In the genomic region with DNA sequence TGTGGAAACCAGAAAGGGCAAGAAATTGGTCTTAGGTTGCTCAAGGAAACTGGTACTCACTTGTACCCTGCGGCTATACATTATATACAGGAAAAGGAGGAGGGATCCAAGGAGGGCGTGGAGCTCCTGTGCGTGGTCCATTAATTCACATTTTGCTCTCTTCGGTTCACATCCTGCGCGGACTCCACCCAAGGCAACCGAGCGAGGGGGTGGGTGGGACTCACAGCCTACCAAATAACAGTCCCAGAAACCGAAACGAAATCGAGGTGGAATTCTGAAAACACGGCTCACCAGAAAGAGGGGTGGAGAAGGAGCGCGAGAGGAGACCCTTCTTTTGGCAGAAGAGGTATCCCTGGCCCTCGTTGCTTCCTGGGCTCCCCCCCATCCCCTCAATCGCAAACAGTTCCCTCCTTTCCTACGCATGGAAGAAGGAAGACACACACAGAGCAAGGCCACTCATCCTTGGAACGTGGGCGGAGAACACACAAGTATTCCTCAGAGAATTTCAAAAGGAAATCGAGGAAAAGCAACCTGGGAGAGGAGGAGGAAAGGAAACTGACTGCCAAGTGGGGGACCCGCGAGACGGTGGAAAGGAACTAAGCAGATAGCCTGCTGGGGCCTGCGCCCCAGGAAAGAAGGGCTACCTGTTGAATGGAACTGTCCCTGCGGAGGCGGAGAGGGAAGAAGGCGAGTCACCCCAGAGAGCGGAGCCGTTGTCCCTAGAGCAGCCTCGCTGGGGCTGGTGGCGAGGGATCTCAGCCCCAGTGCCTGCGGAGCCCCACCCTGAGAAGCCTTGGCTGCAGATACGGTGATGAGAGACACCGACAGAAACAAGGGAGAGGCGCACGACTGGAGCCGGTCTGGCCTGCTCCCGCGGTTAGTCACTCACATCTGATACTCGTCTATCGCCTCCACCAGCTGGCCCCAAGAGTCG, we compare ENCODE assay signal across 1 cellular context.
TF ChIP-seq lines count a peak whose summit lies in the region.

No MANE protein-coding gene starts in this region.

TF ChIP-seq in K562, 482 proteins besides CTCF, POLR2A, EP300 and RAD21 (continued from another document and continues in another):
- TF ChIP-seq, protein P1, sequence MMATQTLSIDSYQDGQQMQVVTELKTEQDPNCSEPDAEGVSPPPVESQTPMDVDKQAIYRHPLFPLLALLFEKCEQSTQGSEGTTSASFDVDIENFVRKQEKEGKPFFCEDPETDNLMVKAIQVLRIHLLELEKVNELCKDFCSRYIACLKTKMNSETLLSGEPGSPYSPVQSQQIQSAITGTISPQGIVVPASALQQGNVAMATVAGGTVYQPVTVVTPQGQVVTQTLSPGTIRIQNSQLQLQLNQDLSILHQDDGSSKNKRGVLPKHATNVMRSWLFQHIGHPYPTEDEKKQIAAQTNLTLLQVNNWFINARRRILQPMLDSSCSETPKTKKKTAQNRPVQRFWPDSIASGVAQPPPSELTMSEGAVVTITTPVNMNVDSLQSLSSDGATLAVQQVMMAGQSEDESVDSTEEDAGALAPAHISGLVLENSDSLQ (IDR thresholded peaks at IDR 0.05): peak; percentile 67
- TF ChIP-seq YBX1 (IDR thresholded peaks at IDR 0.05): no peak
- peak; percentile 13 for TF ChIP-seq ZFP36 (IDR thresholded peaks at IDR 0.05; ENCODE audit: low read depth, low read length, partially characterized antibody)
- TF ChIP-seq KDM5B (IDR thresholded peaks at IDR 0.05; ENCODE audit: insufficient replicate concordance, low read depth, low read length): peak; percentile 51
- TF ChIP-seq ERF (CRISPR knock-in tag; IDR thresholded peaks at IDR 0.05): 0 out of 2 replicates have a peak, but pooled peaks have one; percentile 32
- TF ChIP-seq STAT5B (CRISPR knock-in tag; IDR thresholded peaks at IDR 0.05): no peak
- TF ChIP-seq FOXJ3 (CRISPR knock-in tag; IDR thresholded peaks at IDR 0.05): no peak
- TF ChIP-seq, protein P2, sequence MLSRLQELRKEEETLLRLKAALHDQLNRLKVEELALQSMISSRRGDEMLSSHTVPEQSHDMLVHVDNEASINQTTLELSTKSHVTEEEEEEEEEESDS (CRISPR knock-in tag; IDR thresholded peaks at IDR 0.05): no peak
- TF ChIP-seq, protein P3, sequence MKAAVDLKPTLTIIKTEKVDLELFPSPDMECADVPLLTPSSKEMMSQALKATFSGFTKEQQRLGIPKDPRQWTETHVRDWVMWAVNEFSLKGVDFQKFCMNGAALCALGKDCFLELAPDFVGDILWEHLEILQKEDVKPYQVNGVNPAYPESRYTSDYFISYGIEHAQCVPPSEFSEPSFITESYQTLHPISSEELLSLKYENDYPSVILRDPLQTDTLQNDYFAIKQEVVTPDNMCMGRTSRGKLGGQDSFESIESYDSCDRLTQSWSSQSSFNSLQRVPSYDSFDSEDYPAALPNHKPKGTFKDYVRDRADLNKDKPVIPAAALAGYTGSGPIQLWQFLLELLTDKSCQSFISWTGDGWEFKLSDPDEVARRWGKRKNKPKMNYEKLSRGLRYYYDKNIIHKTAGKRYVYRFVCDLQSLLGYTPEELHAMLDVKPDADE (conservative IDR thresholded peaks at IDR 0.05; ENCODE audit: control insufficient read depth, low read depth, low read length): no peak
- TF ChIP-seq, protein P4, sequence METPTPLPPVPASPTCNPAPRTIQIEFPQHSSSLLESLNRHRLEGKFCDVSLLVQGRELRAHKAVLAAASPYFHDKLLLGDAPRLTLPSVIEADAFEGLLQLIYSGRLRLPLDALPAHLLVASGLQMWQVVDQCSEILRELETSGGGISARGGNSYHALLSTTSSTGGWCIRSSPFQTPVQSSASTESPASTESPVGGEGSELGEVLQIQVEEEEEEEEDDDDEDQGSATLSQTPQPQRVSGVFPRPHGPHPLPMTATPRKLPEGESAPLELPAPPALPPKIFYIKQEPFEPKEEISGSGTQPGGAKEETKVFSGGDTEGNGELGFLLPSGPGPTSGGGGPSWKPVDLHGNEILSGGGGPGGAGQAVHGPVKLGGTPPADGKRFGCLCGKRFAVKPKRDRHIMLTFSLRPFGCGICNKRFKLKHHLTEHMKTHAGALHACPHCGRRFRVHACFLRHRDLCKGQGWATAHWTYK (CRISPR knock-in tag; IDR thresholded peaks at IDR 0.05): peak; percentile 70; the same call in 1 of the 2 replicates
- TF ChIP-seq, protein P5, sequence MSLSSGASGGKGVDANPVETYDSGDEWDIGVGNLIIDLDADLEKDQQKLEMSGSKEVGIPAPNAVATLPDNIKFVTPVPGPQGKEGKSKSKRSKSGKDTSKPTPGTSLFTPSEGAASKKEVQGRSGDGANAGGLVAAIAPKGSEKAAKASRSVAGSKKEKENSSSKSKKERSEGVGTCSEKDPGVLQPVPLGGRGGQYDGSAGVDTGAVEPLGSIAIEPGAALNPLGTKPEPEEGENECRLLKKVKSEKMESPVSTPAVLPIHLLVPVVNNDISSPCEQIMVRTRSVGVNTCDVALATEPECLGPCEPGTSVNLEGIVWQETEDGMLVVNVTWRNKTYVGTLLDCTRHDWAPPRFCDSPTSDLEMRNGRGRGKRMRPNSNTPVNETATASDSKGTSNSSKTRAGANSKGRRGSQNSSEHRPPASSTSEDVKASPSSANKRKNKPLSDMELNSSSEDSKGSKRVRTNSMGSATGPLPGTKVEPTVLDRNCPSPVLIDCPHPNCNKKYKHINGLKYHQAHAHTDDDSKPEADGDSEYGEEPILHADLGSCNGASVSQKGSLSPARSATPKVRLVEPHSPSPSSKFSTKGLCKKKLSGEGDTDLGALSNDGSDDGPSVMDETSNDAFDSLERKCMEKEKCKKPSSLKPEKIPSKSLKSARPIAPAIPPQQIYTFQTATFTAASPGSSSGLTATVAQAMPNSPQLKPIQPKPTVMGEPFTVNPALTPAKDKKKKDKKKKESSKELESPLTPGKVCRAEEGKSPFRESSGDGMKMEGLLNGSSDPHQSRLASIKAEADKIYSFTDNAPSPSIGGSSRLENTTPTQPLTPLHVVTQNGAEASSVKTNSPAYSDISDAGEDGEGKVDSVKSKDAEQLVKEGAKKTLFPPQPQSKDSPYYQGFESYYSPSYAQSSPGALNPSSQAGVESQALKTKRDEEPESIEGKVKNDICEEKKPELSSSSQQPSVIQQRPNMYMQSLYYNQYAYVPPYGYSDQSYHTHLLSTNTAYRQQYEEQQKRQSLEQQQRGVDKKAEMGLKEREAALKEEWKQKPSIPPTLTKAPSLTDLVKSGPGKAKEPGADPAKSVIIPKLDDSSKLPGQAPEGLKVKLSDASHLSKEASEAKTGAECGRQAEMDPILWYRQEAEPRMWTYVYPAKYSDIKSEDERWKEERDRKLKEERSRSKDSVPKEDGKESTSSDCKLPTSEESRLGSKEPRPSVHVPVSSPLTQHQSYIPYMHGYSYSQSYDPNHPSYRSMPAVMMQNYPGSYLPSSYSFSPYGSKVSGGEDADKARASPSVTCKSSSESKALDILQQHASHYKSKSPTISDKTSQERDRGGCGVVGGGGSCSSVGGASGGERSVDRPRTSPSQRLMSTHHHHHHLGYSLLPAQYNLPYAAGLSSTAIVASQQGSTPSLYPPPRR (CRISPR knock-in tag; IDR thresholded peaks at IDR 0.05; ENCODE audit: borderline replicate concordance): peak; percentile 38; the same call in 1 of the 2 replicates
- TF ChIP-seq NR2C1 (IDR thresholded peaks at IDR 0.05): no peak
- no peak for TF ChIP-seq NR2C1 (tag; IDR thresholded peaks at IDR 0.05)
- no peak for TF ChIP-seq ZNF507 (tag; conservative IDR thresholded peaks at IDR 0.05)
- no peak for TF ChIP-seq MEF2A (IDR thresholded peaks at IDR 0.05; ENCODE audit: control insufficient read depth, low read depth, low read length)
- TF ChIP-seq TRIM24 (IDR thresholded peaks at IDR 0.05): no peak
- no peak for TF ChIP-seq ZNF830 (CRISPR knock-in tag; IDR thresholded peaks at IDR 0.05)
- TF ChIP-seq KAT7 (CRISPR knock-in tag; IDR thresholded peaks at IDR 0.05; ENCODE audit: borderline replicate concordance): peak; percentile 76; the same call in 1 of the 2 replicates
- no peak for TF ChIP-seq DDX20 (tag; IDR thresholded peaks at IDR 0.05; ENCODE audit: low read depth)
- TF ChIP-seq GTF2A2 (tag; IDR thresholded peaks at IDR 0.05): no peak
- TF ChIP-seq, protein P6, sequence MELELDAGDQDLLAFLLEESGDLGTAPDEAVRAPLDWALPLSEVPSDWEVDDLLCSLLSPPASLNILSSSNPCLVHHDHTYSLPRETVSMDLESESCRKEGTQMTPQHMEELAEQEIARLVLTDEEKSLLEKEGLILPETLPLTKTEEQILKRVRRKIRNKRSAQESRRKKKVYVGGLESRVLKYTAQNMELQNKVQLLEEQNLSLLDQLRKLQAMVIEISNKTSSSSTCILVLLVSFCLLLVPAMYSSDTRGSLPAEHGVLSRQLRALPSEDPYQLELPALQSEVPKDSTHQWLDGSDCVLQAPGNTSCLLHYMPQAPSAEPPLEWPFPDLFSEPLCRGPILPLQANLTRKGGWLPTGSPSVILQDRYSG (tag; conservative IDR thresholded peaks at IDR 0.05; ENCODE audit: low read depth): no peak
- TF ChIP-seq TGIF2 (CRISPR knock-in tag; IDR thresholded peaks at IDR 0.05): no peak
- TF ChIP-seq, protein P7, sequence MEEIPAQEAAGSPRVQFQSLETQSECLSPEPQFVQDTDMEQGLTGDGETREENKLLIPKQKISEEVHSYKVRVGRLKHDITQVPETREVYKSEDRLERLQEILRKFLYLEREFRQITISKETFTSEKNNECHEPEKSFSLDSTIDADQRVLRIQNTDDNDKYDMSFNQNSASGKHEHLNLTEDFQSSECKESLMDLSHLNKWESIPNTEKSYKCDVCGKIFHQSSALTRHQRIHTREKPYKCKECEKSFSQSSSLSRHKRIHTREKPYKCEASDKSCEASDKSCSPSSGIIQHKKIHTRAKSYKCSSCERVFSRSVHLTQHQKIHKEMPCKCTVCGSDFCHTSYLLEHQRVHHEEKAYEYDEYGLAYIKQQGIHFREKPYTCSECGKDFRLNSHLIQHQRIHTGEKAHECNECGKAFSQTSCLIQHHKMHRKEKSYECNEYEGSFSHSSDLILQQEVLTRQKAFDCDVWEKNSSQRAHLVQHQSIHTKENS (CRISPR knock-in tag; IDR thresholded peaks at IDR 0.05): no peak
- TF ChIP-seq ZBTB8A (IDR thresholded peaks at IDR 0.05; ENCODE audit: partially characterized antibody): no peak
- TF ChIP-seq MYNN (IDR thresholded peaks at IDR 0.05): no peak
- TF ChIP-seq MYNN (CRISPR knock-in tag; IDR thresholded peaks at IDR 0.05): no peak
- peak in 1 of 2 experiments; percentile 69; a peak in 1 of 4 replicates for TF ChIP-seq SIN3A (IDR thresholded peaks at IDR 0.05; ENCODE audit: borderline replicate concordance in 2 of 2, control insufficient read depth in 1 of 2, low read depth in 2 of 2, low read length in 2 of 2)
- peak; percentile 44; the same call in 1 of the 2 replicates for TF ChIP-seq ESRRA (IDR thresholded peaks at IDR 0.05; ENCODE audit: borderline replicate concordance, low read depth)
- TF ChIP-seq ZNF408 (CRISPR knock-in tag; IDR thresholded peaks at IDR 0.05; ENCODE audit: low read depth): no peak
- TF ChIP-seq SRF (CRISPR knock-in tag; IDR thresholded peaks at IDR 0.05): 0 out of 4 replicates have a peak, but pooled peaks of 1 of the 2 experiments have one; percentile 17
- TF ChIP-seq SRSF9 (IDR thresholded peaks at IDR 0.05; ENCODE audit: borderline replicate concordance, low read depth, low read length): no peak
- no peak for TF ChIP-seq SIX5 (IDR thresholded peaks at IDR 0.05; ENCODE audit: borderline replicate concordance in 1 of 2, insufficient read depth in 1 of 2, low read depth in 1 of 2, low read length in 2 of 2)
- TF ChIP-seq NUFIP1 (IDR thresholded peaks at IDR 0.05; ENCODE audit: partially characterized antibody): no peak
- TF ChIP-seq GABPA (tag; conservative IDR thresholded peaks at IDR 0.05; ENCODE audit: low read depth): no peak
- TF ChIP-seq ILF3 (IDR thresholded peaks at IDR 0.05; ENCODE audit: borderline replicate concordance): no peak
- TF ChIP-seq, protein P8, sequence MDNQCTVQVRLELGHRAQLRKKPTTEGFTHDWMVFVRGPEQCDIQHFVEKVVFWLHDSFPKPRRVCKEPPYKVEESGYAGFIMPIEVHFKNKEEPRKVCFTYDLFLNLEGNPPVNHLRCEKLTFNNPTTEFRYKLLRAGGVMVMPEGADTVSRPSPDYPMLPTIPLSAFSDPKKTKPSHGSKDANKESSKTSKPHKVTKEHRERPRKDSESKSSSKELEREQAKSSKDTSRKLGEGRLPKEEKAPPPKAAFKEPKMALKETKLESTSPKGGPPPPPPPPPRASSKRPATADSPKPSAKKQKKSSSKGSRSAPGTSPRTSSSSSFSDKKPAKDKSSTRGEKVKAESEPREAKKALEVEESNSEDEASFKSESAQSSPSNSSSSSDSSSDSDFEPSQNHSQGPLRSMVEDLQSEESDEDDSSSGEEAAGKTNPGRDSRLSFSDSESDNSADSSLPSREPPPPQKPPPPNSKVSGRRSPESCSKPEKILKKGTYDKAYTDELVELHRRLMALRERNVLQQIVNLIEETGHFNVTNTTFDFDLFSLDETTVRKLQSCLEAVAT (IDR thresholded peaks at IDR 0.05): peak in 1 of 2 experiments; percentile 86; a peak in 2 of 4 replicates
- TF ChIP-seq, protein P9, sequence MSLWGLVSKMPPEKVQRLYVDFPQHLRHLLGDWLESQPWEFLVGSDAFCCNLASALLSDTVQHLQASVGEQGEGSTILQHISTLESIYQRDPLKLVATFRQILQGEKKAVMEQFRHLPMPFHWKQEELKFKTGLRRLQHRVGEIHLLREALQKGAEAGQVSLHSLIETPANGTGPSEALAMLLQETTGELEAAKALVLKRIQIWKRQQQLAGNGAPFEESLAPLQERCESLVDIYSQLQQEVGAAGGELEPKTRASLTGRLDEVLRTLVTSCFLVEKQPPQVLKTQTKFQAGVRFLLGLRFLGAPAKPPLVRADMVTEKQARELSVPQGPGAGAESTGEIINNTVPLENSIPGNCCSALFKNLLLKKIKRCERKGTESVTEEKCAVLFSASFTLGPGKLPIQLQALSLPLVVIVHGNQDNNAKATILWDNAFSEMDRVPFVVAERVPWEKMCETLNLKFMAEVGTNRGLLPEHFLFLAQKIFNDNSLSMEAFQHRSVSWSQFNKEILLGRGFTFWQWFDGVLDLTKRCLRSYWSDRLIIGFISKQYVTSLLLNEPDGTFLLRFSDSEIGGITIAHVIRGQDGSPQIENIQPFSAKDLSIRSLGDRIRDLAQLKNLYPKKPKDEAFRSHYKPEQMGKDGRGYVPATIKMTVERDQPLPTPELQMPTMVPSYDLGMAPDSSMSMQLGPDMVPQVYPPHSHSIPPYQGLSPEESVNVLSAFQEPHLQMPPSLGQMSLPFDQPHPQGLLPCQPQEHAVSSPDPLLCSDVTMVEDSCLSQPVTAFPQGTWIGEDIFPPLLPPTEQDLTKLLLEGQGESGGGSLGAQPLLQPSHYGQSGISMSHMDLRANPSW (CRISPR knock-in tag; IDR thresholded peaks at IDR 0.05): no peak
- TF ChIP-seq GABPB2 (CRISPR knock-in tag; conservative IDR thresholded peaks at IDR 0.05): no peak
- TF ChIP-seq, protein P10, sequence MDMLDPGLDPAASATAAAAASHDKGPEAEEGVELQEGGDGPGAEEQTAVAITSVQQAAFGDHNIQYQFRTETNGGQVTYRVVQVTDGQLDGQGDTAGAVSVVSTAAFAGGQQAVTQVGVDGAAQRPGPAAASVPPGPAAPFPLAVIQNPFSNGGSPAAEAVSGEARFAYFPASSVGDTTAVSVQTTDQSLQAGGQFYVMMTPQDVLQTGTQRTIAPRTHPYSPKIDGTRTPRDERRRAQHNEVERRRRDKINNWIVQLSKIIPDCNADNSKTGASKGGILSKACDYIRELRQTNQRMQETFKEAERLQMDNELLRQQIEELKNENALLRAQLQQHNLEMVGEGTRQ (CRISPR knock-in tag; IDR thresholded peaks at IDR 0.05): no peak
- TF ChIP-seq SMARCE1 (IDR thresholded peaks at IDR 0.05): peak; percentile 58; the same call in 1 of the 2 replicates
- TF ChIP-seq, protein P11, sequence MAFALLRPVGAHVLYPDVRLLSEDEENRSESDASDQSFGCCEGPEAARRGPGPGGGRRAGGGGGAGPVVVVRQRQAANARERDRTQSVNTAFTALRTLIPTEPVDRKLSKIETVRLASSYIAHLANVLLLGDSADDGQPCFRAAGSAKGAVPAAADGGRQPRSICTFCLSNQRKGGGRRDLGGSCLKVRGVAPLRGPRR (CRISPR knock-in tag; IDR thresholded peaks at IDR 0.05): no peak
